In genomic region chr19:6693681-6694080, GRCh38 we compare ENCODE assay signal across 31 cellular contexts. TPM values are rescaled to one million over a fixed set of nuclear protein-coding genes. Genes with fewer than 3 reads are reported as not detected.
DNase-seq lines count a peak whose midpoint lies in the region; ATAC-seq and TF ChIP-seq lines count a peak whose summit lies in the region.
"Had no signal": no experiment of that assay in that cellular context is flagged by ENCODE, and none has a peak within 500 bp of the region (broad histone marks: within the 10 kb centered on the region; RNA-seq: fewer than 3 reads in every experiment).

No MANE protein-coding gene starts in this region.

- ATAC-seq in activated CD4-positive, alpha-beta T cell treated with anti-CD3 and anti-CD28 coated beads for 36 hours: peak; percentile 39
- no peak for ATAC-seq in GM23338
- peak; percentile 1 to 36 (median 14) for ATAC-seq in right lobe of liver
- ATAC-seq: stimulated activated naive CD8-positive, alpha-beta T cell treated with anti-CD3 and anti-CD28 coated beads, Interleukin-15, amount 100 ng/mL, for 72 hours had no signal

- H3K14ac ChIP-seq in neuronal stem cell (ENCODE audit: low read length): no peak overlapping the region

- H3K4me1 ChIP-seq in GM23338 (ENCODE audit: insufficient read depth) (no peaks in the 10 kb centered on the region), right lobe of liver (peaks cover 0 to 25% (median 0%) of the 10 kb centered on the region in 4 donors), neuronal stem cell (ENCODE audit: control insufficient read depth in 2 of 2, insufficient read depth in 1 of 2, low read depth in 1 of 2, low read length in 2 of 2) (no peaks in the 10 kb centered on the region)
- H3K4me1 ChIP-seq: ascending aorta, SJSA1, uterus had no signal

- H3K9me3 Mint-ChIP-seq in activated CD4-positive, alpha-beta T cell treated with anti-CD3 and anti-CD28 coated beads for 36 hours (ENCODE audit: low read depth): no peaks in the 10 kb centered on the region
- H3K9me3 Mint-ChIP-seq in GM23338: peaks cover 93% of the 10 kb centered on the region

- TF ChIP-seq CTCF in GM23338 (conservative IDR thresholded peaks at IDR 0.05; ENCODE audit: low read depth in 2 of 2) (no peak), right lobe of liver (IDR thresholded peaks at IDR 0.05) (no peak)

- POLR2A ChIA-PET in activated CD4-positive, alpha-beta T cell treated with anti-CD3 and anti-CD28 coated beads for 36 hours (lab: Charles Lee): no interaction called here

- intact Hi-C loops in activated CD4-positive, alpha-beta T cell treated with anti-CD3 and anti-CD28 coated beads for 36 hours (cut with DNase I, micrococcal nuclease): no loop called here
- intact Hi-C loops in right lobe of liver (cut with DNase I): no loop called here

- H3K27ac ChIP-seq in GM23338 (ENCODE audit: low read depth): no peak overlapping the region
- no peak overlapping the region for H3K27ac ChIP-seq in right lobe of liver
- H3K27ac ChIP-seq in neuronal stem cell (replicated peaks; ENCODE audit: low read length): no peak overlapping the region
- H3K27ac ChIP-seq: ascending aorta, coronary artery, SJSA1, uterus had no signal

- H3K9me2 ChIP-seq in GM23338 (ENCODE audit: insufficient read depth): no peaks in the 10 kb centered on the region

- H4K8ac ChIP-seq in neuronal stem cell (ENCODE audit: low read depth, low read length): no peak overlapping the region

- peak; percentile 38 for DNase-seq in activated CD4-positive, alpha-beta T cell treated with anti-CD3 and anti-CD28 coated beads for 36 hours
- no peak for DNase-seq in activated CD4-positive, alpha-beta T cell treated with anti-CD3 and anti-CD28 coated beads, Interleukin-2, amount 50 U/mL, for 48 hours
- DNase-seq in GM23338 (ENCODE audit: low spot score) (peak; percentile 71), OCI-M1 (lab: John Stamatoyannopoulos, UW) (peak; percentile 1), right lobe of liver (peak in 2 of 3 donors; percentile 49 to 70), neuronal stem cell (ENCODE audit: low spot score) (no peak), NCI-H1105 (lab: John Stamatoyannopoulos, UW) (no peak), A172 (ENCODE audit: low spot score) (no peak)
- DNase-seq: 8988T; activated CD4-positive, alpha-beta memory T cell treated with anti-CD3 and anti-CD28 coated beads, Interleukin-2, amount 10 ng/mL, durations not matched to agents 7 days and 5 days; activated effector memory CD4-positive, alpha-beta T cell treated with anti-CD3 and anti-CD28 coated beads, Interleukin-2, amount 50 U/mL, for 16 hours; activated naive CD8-positive, alpha-beta T cell treated with anti-CD3 and anti-CD28 coated beads, Interleukin-2, amount 10 ng/mL, durations not matched to agents 7 days and 5 days; effector CD8-positive, alpha-beta T cell; GOT3; hippocampal formation; left cardiac atrium; NCI-H1436 treated with DMSO at 0.1 percent for 48 hours; NCI-H2107; NCI-H446; NCI-H774; nephron progenitor cell; stimulated activated naive CD8-positive, alpha-beta T cell treated with anti-CD3 and anti-CD28 coated beads, Interleukin-15, amount 100 ng/mL, for 72 hours; T-helper 1 cell; uterus had no signal

- H2BK120ac ChIP-seq in neuronal stem cell (ENCODE audit: low read depth, low read length): no peak overlapping the region

- WGBS in right lobe of liver (ENCODE audit: insufficient coverage, low coverage, low lambda C conversion rate, missing lambda C conversion rate): 56% methylated on average over 4 of the region's 7 CpGs
- no CpG with 5 or more reads among the region's 7 CpGs for WGBS in neuronal stem cell (ENCODE audit: extremely low coverage in 2 of 2, insufficient read length in 2 of 2, insufficient replicate concordance in 1 of 2), 2 donors

- H3K18ac ChIP-seq in neuronal stem cell (ENCODE audit: low read length): no peak overlapping the region

- no peak overlapping the region for H3K9ac ChIP-seq in neuronal stem cell (ENCODE audit: low read depth, low read length, poor library complexity)

- no peaks in the 10 kb centered on the region for H3F3A ChIP-seq in GM23338 (replicated peaks; ENCODE audit: low read depth)

- no peak overlapping the region for H2AFZ ChIP-seq in GM23338
- no peak overlapping the region for H2AFZ ChIP-seq in neuronal stem cell (ENCODE audit: low read length)

- H3K79me2 ChIP-seq in GM23338 (replicated peaks; ENCODE audit: insufficient read depth): no peaks in the 10 kb centered on the region

- CTCF ChIA-PET in activated CD4-positive, alpha-beta T cell treated with anti-CD3 and anti-CD28 coated beads for 36 hours (lab: Charles Lee): interaction anchor here (0.7 kb wide), 1 partner anchor 17 kb away, joined by 4 read pairs; no protein-coding TSS in a partner anchor

- no peak overlapping the region for H3K27ac Mint-ChIP-seq in activated CD4-positive, alpha-beta T cell treated with anti-CD3 and anti-CD28 coated beads for 36 hours
- H3K27ac Mint-ChIP-seq in GM23338: no peak overlapping the region
- H3K27ac Mint-ChIP-seq: activated CD4-positive, alpha-beta memory T cell treated with anti-CD3 and anti-CD28 coated beads, Interleukin-2, amount 10 ng/mL, durations not matched to agents 7 days and 5 days; activated naive CD8-positive, alpha-beta T cell treated with anti-CD3 and anti-CD28 coated beads, Interleukin-2, amount 10 ng/mL, durations not matched to agents 7 days and 5 days; nephron progenitor cell; stimulated activated naive CD8-positive, alpha-beta T cell treated with anti-CD3 and anti-CD28 coated beads, Interleukin-15, amount 100 ng/mL, for 72 hours had no signal

- H3K4me2 ChIP-seq in GM23338: no peak overlapping the region
- no peak overlapping the region for H3K4me2 ChIP-seq in neuronal stem cell (ENCODE audit: insufficient read depth, low read length, poor library complexity, severe bottlenecking)

- H3K36me3 ChIP-seq in GM23338 (ENCODE audit: insufficient read depth) (no peaks in the 10 kb centered on the region), right lobe of liver (peaks cover 8 to 96% (median 67%) of the 10 kb centered on the region in 4 donors), neuronal stem cell (replicated peaks in 1 of 2; ENCODE audit: control insufficient read depth in 2 of 2, insufficient read depth in 2 of 2, low read length in 2 of 2) (no peaks in the 10 kb centered on the region)
- H3K36me3 ChIP-seq: ascending aorta, SJSA1, uterus had no signal

- H3K4me3 ChIP-seq in GM23338: no peak overlapping the region
- no peak overlapping the region for H3K4me3 ChIP-seq in right lobe of liver
- H3K4me3 ChIP-seq in neuronal stem cell (ENCODE audit: low read length in 2 of 2): no peak overlapping the region
- H3K4me3 ChIP-seq: ascending aorta, coronary artery, SJSA1, uterus had no signal

- H3K36me3 Mint-ChIP-seq in activated CD4-positive, alpha-beta T cell treated with anti-CD3 and anti-CD28 coated beads for 36 hours (ENCODE audit: low read depth): no peaks in the 10 kb centered on the region
- peaks cover 48% of the 10 kb centered on the region for H3K36me3 Mint-ChIP-seq in GM23338 (ENCODE audit: low read depth)

- H2BK5ac ChIP-seq in neuronal stem cell (ENCODE audit: low read length): no peak overlapping the region

- no peak overlapping the region for H4K91ac ChIP-seq in neuronal stem cell (ENCODE audit: low read depth, low read length, poor library complexity)

- H2BK12ac ChIP-seq in neuronal stem cell (ENCODE audit: low read length): no peak overlapping the region

- H3K79me1 ChIP-seq in neuronal stem cell (ENCODE audit: low read depth, low read length): no peaks in the 10 kb centered on the region

- H2BK15ac ChIP-seq in neuronal stem cell (ENCODE audit: low read length): no peak overlapping the region

- no peaks in the 10 kb centered on the region for H3K27me3 Mint-ChIP-seq in activated CD4-positive, alpha-beta T cell treated with anti-CD3 and anti-CD28 coated beads for 36 hours
- H3K27me3 Mint-ChIP-seq in GM23338 (ENCODE audit: insufficient read depth, low read depth, poor library complexity): peaks cover 8% of the 10 kb centered on the region
- H3K27me3 Mint-ChIP-seq: stimulated activated naive CD8-positive, alpha-beta T cell treated with anti-CD3 and anti-CD28 coated beads, Interleukin-15, amount 100 ng/mL, for 72 hours had no signal

- H2AK5ac ChIP-seq in neuronal stem cell (ENCODE audit: low read depth, low read length): no peak overlapping the region

- no peak overlapping the region for H3K4ac ChIP-seq in neuronal stem cell (ENCODE audit: low read length)

- H3K9me3 ChIP-seq in right lobe of liver (no peaks in the 10 kb centered on the region), neuronal stem cell (replicated peaks in 1 of 2; ENCODE audit: control insufficient read depth in 2 of 2, insufficient read depth in 1 of 2, low read depth in 1 of 2, low read length in 2 of 2) (no peaks in the 10 kb centered on the region)
- H3K9me3 ChIP-seq: ascending aorta, SJSA1, uterus had no signal

- H4K20me1 ChIP-seq in GM23338 (replicated peaks; ENCODE audit: insufficient read depth): no peaks in the 10 kb centered on the region

- H3K23ac ChIP-seq in neuronal stem cell (ENCODE audit: low read depth, low read length, poor library complexity): no peak overlapping the region

- no peak for TF ChIP-seq POLR2A in right lobe of liver (IDR thresholded peaks at IDR 0.05)

- H3K27me3 ChIP-seq in GM23338 (ENCODE audit: insufficient read depth): no peaks in the 10 kb centered on the region
- H3K27me3 ChIP-seq in right lobe of liver: no peaks in the 10 kb centered on the region
- H3K27me3 ChIP-seq in neuronal stem cell (ENCODE audit: control insufficient read depth in 3 of 3, insufficient read depth in 3 of 3, low read depth in 1 of 3, low read length in 3 of 3): no peaks in the 10 kb centered on the region
- H3K27me3 ChIP-seq: ascending aorta, SJSA1, uterus had no signal

- H3K4me1 Mint-ChIP-seq in activated CD4-positive, alpha-beta T cell treated with anti-CD3 and anti-CD28 coated beads for 36 hours: peaks cover 13% of the 10 kb centered on the region
- H3K4me1 Mint-ChIP-seq in GM23338: no peaks in the 10 kb centered on the region
- H3K4me1 Mint-ChIP-seq: nephron progenitor cell had no signal

- H3K4me3 Mint-ChIP-seq in activated CD4-positive, alpha-beta T cell treated with anti-CD3 and anti-CD28 coated beads for 36 hours: no peak overlapping the region
- H3K4me3 Mint-ChIP-seq in GM23338: no peak overlapping the region
- H3K4me3 Mint-ChIP-seq: activated CD4-positive, alpha-beta memory T cell treated with anti-CD3 and anti-CD28 coated beads, Interleukin-2, amount 10 ng/mL, durations not matched to agents 7 days and 5 days; activated naive CD8-positive, alpha-beta T cell treated with anti-CD3 and anti-CD28 coated beads, Interleukin-2, amount 10 ng/mL, durations not matched to agents 7 days and 5 days; nephron progenitor cell; stimulated activated naive CD8-positive, alpha-beta T cell treated with anti-CD3 and anti-CD28 coated beads, Interleukin-15, amount 100 ng/mL, for 72 hours had no signal

RNA-seq across cellular contexts. Expression of gene TNFSF14, which starts 23.7 kb away (rescaled TPM):
- total RNA-seq in activated CD4-positive, alpha-beta T cell treated with anti-CD3 and anti-CD28 coated beads for 36 hours: 10 to 100 TPM; 31.8 to 33.0 TPM
- total RNA-seq in GM23338 (2014; rRNA removed; shearing (Covaris generic)): not detected in 2 replicates
- not detected in 2 replicates for polyA plus RNA-seq in GM23338 (2016; fragmentation: Nextera tagmentation; extraction: Ambion mirVana)
- total RNA-seq in right lobe of liver: 10 to 100 TPM in 3 of 6 experiments, 1 to 10 TPM in 3; 6.4 to 71.1 (median 14.6) TPM
- polyA plus RNA-seq in neuronal stem cell (2013, experiment 1 of 2): not detected
- under 0.01 TPM for polyA plus RNA-seq in neuronal stem cell (2013, experiment 2 of 2)
- total RNA-seq in A172 (2014; rRNA removed; shearing (Covaris generic)): 0.10 TPM in 1 of 2 replicates, not detected in the other
- total RNA-seq: Daoy, osteocyte, RPMI7951, SJSA1, skeletal muscle tissue had no signal

RNA-seq across cellular contexts. Expression of gene C3, which starts 26.8 kb away (rescaled TPM):
- total RNA-seq in activated CD4-positive, alpha-beta T cell treated with anti-CD3 and anti-CD28 coated beads for 36 hours: 1 to 10 TPM in 1 of 2 experiments, under 1 TPM in 1; 0.93 to 1.0 TPM
- 4.8 and 17.7 TPM in 2 replicates for total RNA-seq in GM23338 (2014; rRNA removed; shearing (Covaris generic))
- polyA plus RNA-seq in GM23338 (2016; fragmentation: Nextera tagmentation; extraction: Ambion mirVana): 5.1 and 7.5 TPM in 2 replicates
- over 10,000 TPM; 10,569 to 17,502 (median 15,749) TPM for total RNA-seq in right lobe of liver
- polyA plus RNA-seq in neuronal stem cell (2013, experiment 1 of 2): 0.21 TPM
- polyA plus RNA-seq in neuronal stem cell (2013, experiment 2 of 2): 0.64 TPM
- total RNA-seq in A172 (2014; rRNA removed; shearing (Covaris generic)): 0.47 and 1.9 TPM in 2 replicates
- total RNA-seq: SJSA1 had no signal

RNA-seq across cellular contexts. Expression of gene GPR108, which starts 43.7 kb away (rescaled TPM):
- 10 to 100 TPM; 58.8 to 59.9 TPM for total RNA-seq in activated CD4-positive, alpha-beta T cell treated with anti-CD3 and anti-CD28 coated beads for 36 hours
- total RNA-seq in GM23338 (2014; rRNA removed; shearing (Covaris generic)): 42.6 and 57.9 TPM in 2 replicates
- 44.8 and 45.9 TPM in 2 replicates for polyA plus RNA-seq in GM23338 (2016; fragmentation: Nextera tagmentation; extraction: Ambion mirVana)
- total RNA-seq in right lobe of liver: 10 to 100 TPM; 22.3 to 53.0 (median 41.3) TPM
- polyA plus RNA-seq in neuronal stem cell (2013, experiment 1 of 2): 54.3 TPM
- 53.1 TPM for polyA plus RNA-seq in neuronal stem cell (2013, experiment 2 of 2)
- total RNA-seq in A172 (2014; rRNA removed; shearing (Covaris generic)): 57.8 and 62.3 TPM in 2 replicates

RNA-seq across cellular contexts. Expression of gene TRIP10, which starts 45.8 kb away (rescaled TPM):
- 10 to 100 TPM; 45.1 to 50.0 TPM for total RNA-seq in activated CD4-positive, alpha-beta T cell treated with anti-CD3 and anti-CD28 coated beads for 36 hours
- 46.2 and 56.8 TPM in 2 replicates for total RNA-seq in GM23338 (2014; rRNA removed; shearing (Covaris generic))
- 65.4 and 68.5 TPM in 2 replicates for polyA plus RNA-seq in GM23338 (2016; fragmentation: Nextera tagmentation; extraction: Ambion mirVana)
- total RNA-seq in right lobe of liver: 10 to 100 TPM in 2 of 6 experiments, 1 to 10 TPM in 4; 7.5 to 14.9 (median 9.3) TPM
- polyA plus RNA-seq in neuronal stem cell (2013, experiment 1 of 2): 49.7 TPM
- polyA plus RNA-seq in neuronal stem cell (2013, experiment 2 of 2): 50.0 TPM
- 56.2 and 58.3 TPM in 2 replicates for total RNA-seq in A172 (2014; rRNA removed; shearing (Covaris generic))

Comparison
In these comparisons a context has a peak if more than half of its experiments do, and no peak if none do; other contexts are left out.
1. DNase-seq: peak in activated CD4-positive, alpha-beta T cell treated with anti-CD3 and anti-CD28 coated beads for 36 hours (single experiment), GM23338 (single experiment), OCI-M1 (single experiment) and right lobe of liver (2 of 3); none in activated CD4-positive, alpha-beta T cell treated with anti-CD3 and anti-CD28 coated beads, Interleukin-2, amount 50 U/mL, for 48 hours (0 of 2), neuronal stem cell (single experiment), NCI-H1105 (single experiment) and A172 (single experiment).
2. RNA of gene C3, which starts 26.8 kb away (total RNA-seq): 10,569 to 17,502 TPM in right lobe of liver; 4.8 to 17.7 TPM in GM23338, 0.93 to 1.0 TPM in activated CD4-positive, alpha-beta T cell treated with anti-CD3 and anti-CD28 coated beads for 36 hours and 0.47 to 1.9 TPM in A172; every median in the first group is over 100 times any median in the second.